ENCODE assay signal across 1 cellular context in the genomic region with DNA sequence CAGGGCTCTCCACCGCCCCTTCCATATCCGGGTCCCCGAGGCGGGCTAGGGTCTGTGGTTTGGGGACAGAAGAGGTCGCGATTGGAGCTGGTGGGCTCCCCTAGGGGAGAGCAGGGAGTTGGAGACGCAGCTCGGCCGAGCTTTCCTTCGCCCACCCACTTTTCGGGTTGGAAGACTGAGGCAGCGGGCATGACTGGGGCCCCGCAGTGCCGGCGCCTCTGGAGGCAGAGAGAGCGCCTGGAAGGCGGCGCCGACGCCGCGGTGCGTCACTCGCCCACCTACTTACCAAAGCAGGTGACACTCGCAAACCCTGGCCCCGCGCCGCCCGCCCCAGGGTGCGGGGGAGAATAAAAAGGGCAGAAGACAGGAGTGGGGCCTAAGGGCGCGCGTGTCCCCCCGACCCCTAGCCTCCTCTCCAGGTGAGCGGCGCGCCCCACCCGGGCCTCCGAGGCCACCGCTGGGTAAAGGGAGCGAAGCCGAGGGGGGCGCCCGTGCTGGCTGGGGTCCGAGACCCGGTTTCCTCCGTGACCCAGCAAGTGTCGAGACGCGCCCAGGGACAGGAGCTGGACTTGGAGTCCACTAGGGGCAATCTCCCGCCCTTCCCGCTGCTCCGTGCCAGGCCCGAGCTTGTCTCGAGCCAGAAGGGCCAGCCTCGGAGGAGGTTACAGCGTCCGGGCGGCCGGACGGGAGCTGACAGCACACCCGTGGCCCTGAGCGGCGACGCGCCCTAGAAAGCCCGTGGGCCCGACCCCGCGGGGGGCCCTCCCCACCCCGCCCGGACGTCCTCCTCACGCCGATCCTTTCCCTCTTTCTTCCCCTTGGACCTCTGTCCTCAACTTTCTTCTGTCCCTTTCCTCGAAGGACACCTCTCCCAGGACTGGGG.
A peak's percentile ranks its signal among the peaks of the same experiment; 100 is the strongest.
TF ChIP-seq lines count a peak whose summit lies in the region.

No MANE protein-coding gene starts in this region.

TF ChIP-seq in GM12878, 131 proteins besides CTCF, POLR2A, EP300 and RAD21 (continued from another document and continues in another):
- TF ChIP-seq CHD1 (IDR thresholded peaks at IDR 0.05; ENCODE audit: low read depth, low read length) (no peak; the same call in 1 of the 2 replicates), BRCA1 (IDR thresholded peaks at IDR 0.05; ENCODE audit: low read depth, low read length) (no peak), SMAD5 (IDR thresholded peaks at IDR 0.05; ENCODE audit: low read depth) (no peak), SIN3A (IDR thresholded peaks at IDR 0.05; ENCODE audit: low read depth, low read length) (no peak), BCL11A (IDR thresholded peaks at IDR 0.05; ENCODE audit: low read depth, low read length) (0 out of 2 replicates have a peak, but pooled peaks have one; percentile 8), ZNF217 (IDR thresholded peaks at IDR 0.05) (peak; percentile 95), GATAD2B (conservative IDR thresholded peaks at IDR 0.05; ENCODE audit: low read depth) (peak; percentile 64), POLR2AphosphoS2 (IDR thresholded peaks at IDR 0.05; ENCODE audit: low read depth, low read length) (peak; percentile 52; the same call in 1 of the 2 replicates), ATF7 (IDR thresholded peaks at IDR 0.05; ENCODE audit: low read depth) (peak; percentile 12; the same call in 1 of the 2 replicates), RBBP5 (conservative IDR thresholded peaks at IDR 0.05) (no peak), FOS (IDR thresholded peaks at IDR 0.05; ENCODE audit: borderline replicate concordance, extremely low read depth, insufficient read length) (no peak), NR2C2 (IDR thresholded peaks at IDR 0.05; ENCODE audit: borderline replicate concordance, control insufficient read depth, insufficient read length, low read depth) (no peak), NR2F1 (conservative IDR thresholded peaks at IDR 0.05) (peak; percentile 65; the same call in 1 of the 2 replicates), PRDM15 (CRISPR knock-in tag; IDR thresholded peaks at IDR 0.05) (no peak), PML (IDR thresholded peaks at IDR 0.05; ENCODE audit: low read length) (no peak), ZNF622 (IDR thresholded peaks at IDR 0.05) (no peak), NFXL1 (IDR thresholded peaks at IDR 0.05; ENCODE audit: borderline replicate concordance) (no peak), MTA2 (IDR thresholded peaks at IDR 0.05; ENCODE audit: low read depth) (peak; percentile 17; the same call in 1 of the 2 replicates), ETV6 (conservative IDR thresholded peaks at IDR 0.05 in 1 of 2, IDR thresholded peaks at IDR 0.05 in 1 of 2; ENCODE audit: borderline replicate concordance in 1 of 2, low read depth in 1 of 2) (no peak), HDAC6 (IDR thresholded peaks at IDR 0.05; ENCODE audit: unreplicated experiment) (peak; percentile 30), TCF12 (IDR thresholded peaks at IDR 0.05; ENCODE audit: low read depth, low read length) (peak; percentile 8; the same call in 1 of the 2 replicates), FOXM1 (IDR thresholded peaks at IDR 0.05; ENCODE audit: low read depth, low read length) (no peak), RB1 (IDR thresholded peaks at IDR 0.05; ENCODE audit: borderline replicate concordance) (no peak), RFX5 (IDR thresholded peaks at IDR 0.05; ENCODE audit: low read depth, low read length) (no peak), EGR1 (IDR thresholded peaks at IDR 0.05; ENCODE audit: borderline replicate concordance in 1 of 2, low read depth in 2 of 2, low read length in 2 of 2) (peak in 1 of 2 experiments; percentile 61; a peak in 1 of 3 replicates), CBX5 (IDR thresholded peaks at IDR 0.05; ENCODE audit: low read depth) (no peak), HDGF (IDR thresholded peaks at IDR 0.05) (0 out of 2 replicates have a peak, but pooled peaks have one; percentile 10), TARDBP (IDR thresholded peaks at IDR 0.05; ENCODE audit: borderline replicate concordance) (no peak), BACH1 (IDR thresholded peaks at IDR 0.05; ENCODE audit: borderline replicate concordance) (peak; percentile 83), CREM (IDR thresholded peaks at IDR 0.05; ENCODE audit: low read depth) (peak; percentile 43; the same call in 1 of the 2 replicates)
- TF ChIP-seq, protein P1, sequence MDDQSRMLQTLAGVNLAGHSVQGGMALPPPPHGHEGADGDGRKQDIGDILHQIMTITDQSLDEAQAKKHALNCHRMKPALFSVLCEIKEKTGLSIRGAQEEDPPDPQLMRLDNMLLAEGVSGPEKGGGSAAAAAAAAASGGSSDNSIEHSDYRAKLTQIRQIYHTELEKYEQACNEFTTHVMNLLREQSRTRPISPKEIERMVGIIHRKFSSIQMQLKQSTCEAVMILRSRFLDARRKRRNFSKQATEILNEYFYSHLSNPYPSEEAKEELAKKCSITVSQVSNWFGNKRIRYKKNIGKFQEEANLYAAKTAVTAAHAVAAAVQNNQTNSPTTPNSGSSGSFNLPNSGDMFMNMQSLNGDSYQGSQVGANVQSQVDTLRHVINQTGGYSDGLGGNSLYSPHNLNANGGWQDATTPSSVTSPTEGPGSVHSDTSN (IDR thresholded peaks at IDR 0.05; ENCODE audit: insufficient replicate concordance, low read depth, low read length) = no peak
- TF ChIP-seq, protein P2, sequence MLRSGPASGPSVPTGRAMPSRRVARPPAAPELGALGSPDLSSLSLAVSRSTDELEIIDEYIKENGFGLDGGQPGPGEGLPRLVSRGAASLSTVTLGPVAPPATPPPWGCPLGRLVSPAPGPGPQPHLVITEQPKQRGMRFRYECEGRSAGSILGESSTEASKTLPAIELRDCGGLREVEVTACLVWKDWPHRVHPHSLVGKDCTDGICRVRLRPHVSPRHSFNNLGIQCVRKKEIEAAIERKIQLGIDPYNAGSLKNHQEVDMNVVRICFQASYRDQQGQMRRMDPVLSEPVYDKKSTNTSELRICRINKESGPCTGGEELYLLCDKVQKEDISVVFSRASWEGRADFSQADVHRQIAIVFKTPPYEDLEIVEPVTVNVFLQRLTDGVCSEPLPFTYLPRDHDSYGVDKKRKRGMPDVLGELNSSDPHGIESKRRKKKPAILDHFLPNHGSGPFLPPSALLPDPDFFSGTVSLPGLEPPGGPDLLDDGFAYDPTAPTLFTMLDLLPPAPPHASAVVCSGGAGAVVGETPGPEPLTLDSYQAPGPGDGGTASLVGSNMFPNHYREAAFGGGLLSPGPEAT (IDR thresholded peaks at IDR 0.05; ENCODE audit: low read depth) = 0 out of 2 replicates have a peak, but pooled peaks have one; percentile 63
- TF ChIP-seq, protein P3, sequence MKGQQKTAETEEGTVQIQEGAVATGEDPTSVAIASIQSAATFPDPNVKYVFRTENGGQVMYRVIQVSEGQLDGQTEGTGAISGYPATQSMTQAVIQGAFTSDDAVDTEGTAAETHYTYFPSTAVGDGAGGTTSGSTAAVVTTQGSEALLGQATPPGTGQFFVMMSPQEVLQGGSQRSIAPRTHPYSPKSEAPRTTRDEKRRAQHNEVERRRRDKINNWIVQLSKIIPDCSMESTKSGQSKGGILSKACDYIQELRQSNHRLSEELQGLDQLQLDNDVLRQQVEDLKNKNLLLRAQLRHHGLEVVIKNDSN (IDR thresholded peaks at IDR 0.05; ENCODE audit: borderline replicate concordance, extremely low read length, insufficient read depth, low read depth, low read length) = no peak
- TF ChIP-seq, protein P4, sequence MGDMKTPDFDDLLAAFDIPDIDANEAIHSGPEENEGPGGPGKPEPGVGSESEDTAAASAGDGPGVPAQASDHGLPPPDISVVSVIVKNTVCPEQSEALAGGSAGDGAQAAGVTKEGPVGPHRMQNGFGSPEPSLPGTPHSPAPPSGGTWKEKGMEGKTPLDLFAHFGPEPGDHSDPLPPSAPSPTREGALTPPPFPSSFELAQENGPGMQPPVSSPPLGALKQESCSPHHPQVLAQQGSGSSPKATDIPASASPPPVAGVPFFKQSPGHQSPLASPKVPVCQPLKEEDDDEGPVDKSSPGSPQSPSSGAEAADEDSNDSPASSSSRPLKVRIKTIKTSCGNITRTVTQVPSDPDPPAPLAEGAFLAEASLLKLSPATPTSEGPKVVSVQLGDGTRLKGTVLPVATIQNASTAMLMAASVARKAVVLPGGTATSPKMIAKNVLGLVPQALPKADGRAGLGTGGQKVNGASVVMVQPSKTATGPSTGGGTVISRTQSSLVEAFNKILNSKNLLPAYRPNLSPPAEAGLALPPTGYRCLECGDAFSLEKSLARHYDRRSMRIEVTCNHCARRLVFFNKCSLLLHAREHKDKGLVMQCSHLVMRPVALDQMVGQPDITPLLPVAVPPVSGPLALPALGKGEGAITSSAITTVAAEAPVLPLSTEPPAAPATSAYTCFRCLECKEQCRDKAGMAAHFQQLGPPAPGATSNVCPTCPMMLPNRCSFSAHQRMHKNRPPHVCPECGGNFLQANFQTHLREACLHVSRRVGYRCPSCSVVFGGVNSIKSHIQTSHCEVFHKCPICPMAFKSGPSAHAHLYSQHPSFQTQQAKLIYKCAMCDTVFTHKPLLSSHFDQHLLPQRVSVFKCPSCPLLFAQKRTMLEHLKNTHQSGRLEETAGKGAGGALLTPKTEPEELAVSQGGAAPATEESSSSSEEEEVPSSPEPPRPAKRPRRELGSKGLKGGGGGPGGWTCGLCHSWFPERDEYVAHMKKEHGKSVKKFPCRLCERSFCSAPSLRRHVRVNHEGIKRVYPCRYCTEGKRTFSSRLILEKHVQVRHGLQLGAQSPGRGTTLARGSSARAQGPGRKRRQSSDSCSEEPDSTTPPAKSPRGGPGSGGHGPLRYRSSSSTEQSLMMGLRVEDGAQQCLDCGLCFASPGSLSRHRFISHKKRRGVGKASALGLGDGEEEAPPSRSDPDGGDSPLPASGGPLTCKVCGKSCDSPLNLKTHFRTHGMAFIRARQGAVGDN (IDR thresholded peaks at IDR 0.05) = peak; percentile 53
- TF ChIP-seq, protein P5, sequence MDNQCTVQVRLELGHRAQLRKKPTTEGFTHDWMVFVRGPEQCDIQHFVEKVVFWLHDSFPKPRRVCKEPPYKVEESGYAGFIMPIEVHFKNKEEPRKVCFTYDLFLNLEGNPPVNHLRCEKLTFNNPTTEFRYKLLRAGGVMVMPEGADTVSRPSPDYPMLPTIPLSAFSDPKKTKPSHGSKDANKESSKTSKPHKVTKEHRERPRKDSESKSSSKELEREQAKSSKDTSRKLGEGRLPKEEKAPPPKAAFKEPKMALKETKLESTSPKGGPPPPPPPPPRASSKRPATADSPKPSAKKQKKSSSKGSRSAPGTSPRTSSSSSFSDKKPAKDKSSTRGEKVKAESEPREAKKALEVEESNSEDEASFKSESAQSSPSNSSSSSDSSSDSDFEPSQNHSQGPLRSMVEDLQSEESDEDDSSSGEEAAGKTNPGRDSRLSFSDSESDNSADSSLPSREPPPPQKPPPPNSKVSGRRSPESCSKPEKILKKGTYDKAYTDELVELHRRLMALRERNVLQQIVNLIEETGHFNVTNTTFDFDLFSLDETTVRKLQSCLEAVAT (IDR thresholded peaks at IDR 0.05) = peak; percentile 93
- TF ChIP-seq, protein P6, sequence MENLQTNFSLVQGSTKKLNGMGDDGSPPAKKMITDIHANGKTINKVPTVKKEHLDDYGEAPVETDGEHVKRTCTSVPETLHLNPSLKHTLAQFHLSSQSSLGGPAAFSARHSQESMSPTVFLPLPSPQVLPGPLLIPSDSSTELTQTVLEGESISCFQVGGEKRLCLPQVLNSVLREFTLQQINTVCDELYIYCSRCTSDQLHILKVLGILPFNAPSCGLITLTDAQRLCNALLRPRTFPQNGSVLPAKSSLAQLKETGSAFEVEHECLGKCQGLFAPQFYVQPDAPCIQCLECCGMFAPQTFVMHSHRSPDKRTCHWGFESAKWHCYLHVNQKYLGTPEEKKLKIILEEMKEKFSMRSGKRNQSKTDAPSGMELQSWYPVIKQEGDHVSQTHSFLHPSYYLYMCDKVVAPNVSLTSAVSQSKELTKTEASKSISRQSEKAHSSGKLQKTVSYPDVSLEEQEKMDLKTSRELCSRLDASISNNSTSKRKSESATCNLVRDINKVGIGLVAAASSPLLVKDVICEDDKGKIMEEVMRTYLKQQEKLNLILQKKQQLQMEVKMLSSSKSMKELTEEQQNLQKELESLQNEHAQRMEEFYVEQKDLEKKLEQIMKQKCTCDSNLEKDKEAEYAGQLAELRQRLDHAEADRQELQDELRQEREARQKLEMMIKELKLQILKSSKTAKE (IDR thresholded peaks at IDR 0.05; ENCODE audit: low read depth, poor library complexity, severe bottlenecking) = peak; percentile 53
- TF ChIP-seq, protein P7, sequence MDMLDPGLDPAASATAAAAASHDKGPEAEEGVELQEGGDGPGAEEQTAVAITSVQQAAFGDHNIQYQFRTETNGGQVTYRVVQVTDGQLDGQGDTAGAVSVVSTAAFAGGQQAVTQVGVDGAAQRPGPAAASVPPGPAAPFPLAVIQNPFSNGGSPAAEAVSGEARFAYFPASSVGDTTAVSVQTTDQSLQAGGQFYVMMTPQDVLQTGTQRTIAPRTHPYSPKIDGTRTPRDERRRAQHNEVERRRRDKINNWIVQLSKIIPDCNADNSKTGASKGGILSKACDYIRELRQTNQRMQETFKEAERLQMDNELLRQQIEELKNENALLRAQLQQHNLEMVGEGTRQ (IDR thresholded peaks at IDR 0.05; ENCODE audit: borderline replicate concordance, low read depth, low read length) = no peak
- TF ChIP-seq, protein P8, sequence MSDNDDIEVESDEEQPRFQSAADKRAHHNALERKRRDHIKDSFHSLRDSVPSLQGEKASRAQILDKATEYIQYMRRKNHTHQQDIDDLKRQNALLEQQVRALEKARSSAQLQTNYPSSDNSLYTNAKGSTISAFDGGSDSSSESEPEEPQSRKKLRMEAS (IDR thresholded peaks at IDR 0.05; ENCODE audit: low read depth, low read length) = no peak
- TF ChIP-seq, protein P9, sequence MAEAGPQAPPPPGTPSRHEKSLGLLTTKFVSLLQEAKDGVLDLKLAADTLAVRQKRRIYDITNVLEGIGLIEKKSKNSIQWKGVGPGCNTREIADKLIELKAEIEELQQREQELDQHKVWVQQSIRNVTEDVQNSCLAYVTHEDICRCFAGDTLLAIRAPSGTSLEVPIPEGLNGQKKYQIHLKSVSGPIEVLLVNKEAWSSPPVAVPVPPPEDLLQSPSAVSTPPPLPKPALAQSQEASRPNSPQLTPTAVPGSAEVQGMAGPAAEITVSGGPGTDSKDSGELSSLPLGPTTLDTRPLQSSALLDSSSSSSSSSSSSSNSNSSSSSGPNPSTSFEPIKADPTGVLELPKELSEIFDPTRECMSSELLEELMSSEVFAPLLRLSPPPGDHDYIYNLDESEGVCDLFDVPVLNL (IDR thresholded peaks at IDR 0.05; ENCODE audit: low read depth, low read length) = no peak
